ENCODE assay signal across 26 cellular contexts in the genomic region with DNA sequence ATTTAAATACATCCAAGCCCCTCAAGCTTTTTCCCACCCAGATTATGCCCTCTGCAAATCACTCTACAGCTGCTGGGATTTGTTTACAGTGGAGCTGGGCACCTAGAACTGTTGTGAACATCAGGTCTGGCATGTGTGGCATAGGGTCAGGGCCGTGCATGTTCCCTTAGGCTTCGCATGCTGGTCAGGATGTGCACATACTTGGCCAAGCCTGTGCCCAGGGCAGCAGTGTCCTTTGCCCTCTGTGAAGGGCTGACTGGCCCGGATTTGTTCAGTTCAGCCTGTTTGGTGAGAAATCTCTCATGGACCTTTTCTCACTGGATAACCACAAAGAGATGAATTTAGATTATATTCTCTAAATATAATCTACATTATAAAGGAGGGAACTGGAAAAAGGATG.
A peak's percentile ranks its signal among the peaks of the same experiment; 100 is the strongest.
DNase-seq lines count a peak whose midpoint lies in the region; ATAC-seq, FAIRE-seq and TF ChIP-seq lines count a peak whose summit lies in the region.
"Had no signal": no experiment of that assay in that cellular context is flagged by ENCODE, and none has a peak within 500 bp of the region (broad histone marks: within the 10 kb centered on the region; RNA-seq: fewer than 3 reads in every experiment).

No MANE protein-coding gene starts in this region.

- no TSS peak for BruUV-seq in HepG2 (replicated peaks; lab: Mats Ljungman, UMichigan)

- H3K27ac ChIP-seq in right lobe of liver (no peak overlapping the region), HepG2 (ENCODE audit: extremely low read length, insufficient read depth, low read length) (no peak overlapping the region)
- H3K27ac ChIP-seq: BLaER1 had no signal

- intact Hi-C loops in right lobe of liver (cut with DNase I) (no loop called here), HepG2 (cut with micrococcal nuclease; ENCODE audit: unreplicated experiment) (no loop called here)

- FAIRE-seq in HepG2 (lab: Jason Lieb, UNC): no peak
- FAIRE-seq: A204.1, GM12878, GM12892, GM19239 had no signal

- TF ChIP-seq EP300 in HepG2 (IDR thresholded peaks at IDR 0.05; ENCODE audit: low read depth in 2 of 2, low read length in 2 of 2) (no peak), HepG2 (CRISPR knock-in tag; IDR thresholded peaks at IDR 0.05; ENCODE audit: borderline replicate concordance) (no peak)

- POLR2A ChIA-PET in HepG2 (lab: Yijun Ruan, JAX): no interaction called here

- 25% methylated on average over 3 of the region's 3 CpGs for WGBS in right lobe of liver (ENCODE audit: insufficient coverage, low coverage, low lambda C conversion rate, missing lambda C conversion rate)
- WGBS in HepG2 (ENCODE audit: low lambda C conversion rate): 33% methylated on average over 1 of the region's 3 CpGs

- H3K4me2 ChIP-seq in HepG2 (ENCODE audit: low read depth, low read length): no peak overlapping the region
- H3K4me2 ChIP-seq: BLaER1 had no signal

- H3K9me3 ChIP-seq in right lobe of liver (no peaks in the 10 kb centered on the region), HepG2 (ENCODE audit: low read length) (peaks cover 2% of the 10 kb centered on the region; the same call in 1 of the 2 replicates)
- H3K9me3 ChIP-seq: BE2C had no signal

- ATAC-seq in right lobe of liver: peak; percentile 75 to 99 (median 90)
- no peak for ATAC-seq in HepG2
- ATAC-seq in left lobe of liver: peak; percentile 90
- ATAC-seq in GM18505 (IDR thresholded peaks at IDR 0.05; ENCODE audit: unreplicated experiment): no peak
- ATAC-seq: GM12878 had no signal

- CTCF ChIA-PET in HepG2 (lab: Yijun Ruan, JAX; ENCODE audit: low intra/inter-chr PET ratio, low total read pairs): no interaction called here

- no peak for TF ChIP-seq RAD21 in HepG2 (CRISPR knock-in tag; IDR thresholded peaks at IDR 0.05)

- H3K36me3 ChIP-seq in right lobe of liver (no peaks in the 10 kb centered on the region), HepG2 (replicated peaks in 1 of 2; ENCODE audit: control insufficient read depth in 1 of 2, insufficient read depth in 2 of 2, low read length in 2 of 2) (no peaks in the 10 kb centered on the region)
- H3K36me3 ChIP-seq: BE2C, BLaER1 had no signal

- H3K27me3 ChIP-seq in right lobe of liver (no peaks in the 10 kb centered on the region), HepG2 (ENCODE audit: control insufficient read depth in 1 of 2, insufficient read depth in 2 of 2, low read length in 2 of 2) (no peaks in the 10 kb centered on the region)
- H3K27me3 ChIP-seq: BE2C, BLaER1 had no signal

- in situ Hi-C loops in HepG2 (cut with HindIII; ENCODE audit: extremely low pct_ligation_motif_present, low pct_unique_long_range_greater_than_20kb): no loop called here

- H3K4me3 ChIP-seq in right lobe of liver: no peak overlapping the region
- no peak overlapping the region for H3K4me3 ChIP-seq in HepG2 (replicated peaks in 1 of 3; ENCODE audit: insufficient read depth in 1 of 3, low read depth in 2 of 3, low read length in 3 of 3)
- H3K4me3 ChIP-seq: BLaER1, GM12878 had no signal

- TF ChIP-seq CTCF in right lobe of liver (IDR thresholded peaks at IDR 0.05): no peak
- no peak for TF ChIP-seq CTCF in HepG2 (CRISPR knock-in tag; IDR thresholded peaks at IDR 0.05)

- DNase-seq in right lobe of liver (peak in 2 of 3 donors; percentile 22 to 68), HepG2 (ENCODE audit: low spot score) (no peak), left lobe of liver (ENCODE audit: low spot score) (no peak), renal cortical epithelial cell (ENCODE audit: low read depth) (peak; percentile 31), NAMALWA (ENCODE audit: low spot score) (no peak)
- DNase-seq: 8988T; ACHN; BE2C; C1 segment of cervical spinal cord; CD4-positive, alpha-beta memory T cell; CD4-positive, CD25-positive, alpha-beta regulatory T cell; CD8-positive, alpha-beta memory T cell; COR-L47; DMS 273 treated with DMSO at 0.1 percent for 48 hours; DMS153; DMS53; DMS79; DND-41; EL; GDM1 had no signal

- H3K4me1 ChIP-seq in right lobe of liver (no peaks in the 10 kb centered on the region), HepG2 (ENCODE audit: insufficient read depth, low read length) (peaks cover 14% of the 10 kb centered on the region)
- H3K4me1 ChIP-seq: BE2C had no signal

- TF ChIP-seq POLR2A in right lobe of liver (IDR thresholded peaks at IDR 0.05): no peak
- no peak for TF ChIP-seq POLR2A in HepG2 (IDR thresholded peaks at IDR 0.05; ENCODE audit: insufficient read depth in 1 of 2, low read depth in 2 of 2, low read length in 2 of 2)
- TF ChIP-seq POLR2A in GM18505 (IDR thresholded peaks at IDR 0.05; ENCODE audit: borderline replicate concordance, extremely low read depth, insufficient read depth, insufficient read length): no peak

- H4K20me1 ChIP-seq in HepG2 (ENCODE audit: insufficient read depth, low read length): no peaks in the 10 kb centered on the region
- H4K20me1 ChIP-seq: BLaER1 had no signal

- H2AFZ ChIP-seq in HepG2 (ENCODE audit: low read length): no peak overlapping the region

- H3K9ac ChIP-seq in HepG2 (ENCODE audit: insufficient read depth, low read depth, low read length): no peak overlapping the region
- H3K9ac ChIP-seq: BLaER1 had no signal

- H3K79me2 ChIP-seq in HepG2 (ENCODE audit: insufficient read depth, low read length): no peaks in the 10 kb centered on the region

TF ChIP-seq in HepG2, 621 proteins besides CTCF, POLR2A, EP300 and RAD21:
- TF ChIP-seq ZNF253 (CRISPR knock-in tag; IDR thresholded peaks at IDR 0.05; ENCODE audit: borderline replicate concordance) (no peak), BORCS8-MEF2B (CRISPR knock-in tag; IDR thresholded peaks at IDR 0.05) (no peak), ELF4 (CRISPR knock-in tag; IDR thresholded peaks at IDR 0.05; ENCODE audit: borderline replicate concordance) (no peak), XRCC5 (optimal IDR thresholded peaks at IDR 0.05; ENCODE audit: low read length) (no peak), ZNF383 (CRISPR knock-in tag; IDR thresholded peaks at IDR 0.05; ENCODE audit: borderline replicate concordance) (no peak), KDM1A (CRISPR knock-in tag; IDR thresholded peaks at IDR 0.05) (no peak), ERF (CRISPR knock-in tag; IDR thresholded peaks at IDR 0.05) (no peak), ZNF367 (CRISPR knock-in tag; IDR thresholded peaks at IDR 0.05; ENCODE audit: borderline replicate concordance) (no peak), SMYD3 (CRISPR knock-in tag; IDR thresholded peaks at IDR 0.05) (no peak), TBL1XR1 (IDR thresholded peaks at IDR 0.05; ENCODE audit: borderline replicate concordance, low read length, partially characterized antibody) (no peak)
- TF ChIP-seq, protein P1, sequence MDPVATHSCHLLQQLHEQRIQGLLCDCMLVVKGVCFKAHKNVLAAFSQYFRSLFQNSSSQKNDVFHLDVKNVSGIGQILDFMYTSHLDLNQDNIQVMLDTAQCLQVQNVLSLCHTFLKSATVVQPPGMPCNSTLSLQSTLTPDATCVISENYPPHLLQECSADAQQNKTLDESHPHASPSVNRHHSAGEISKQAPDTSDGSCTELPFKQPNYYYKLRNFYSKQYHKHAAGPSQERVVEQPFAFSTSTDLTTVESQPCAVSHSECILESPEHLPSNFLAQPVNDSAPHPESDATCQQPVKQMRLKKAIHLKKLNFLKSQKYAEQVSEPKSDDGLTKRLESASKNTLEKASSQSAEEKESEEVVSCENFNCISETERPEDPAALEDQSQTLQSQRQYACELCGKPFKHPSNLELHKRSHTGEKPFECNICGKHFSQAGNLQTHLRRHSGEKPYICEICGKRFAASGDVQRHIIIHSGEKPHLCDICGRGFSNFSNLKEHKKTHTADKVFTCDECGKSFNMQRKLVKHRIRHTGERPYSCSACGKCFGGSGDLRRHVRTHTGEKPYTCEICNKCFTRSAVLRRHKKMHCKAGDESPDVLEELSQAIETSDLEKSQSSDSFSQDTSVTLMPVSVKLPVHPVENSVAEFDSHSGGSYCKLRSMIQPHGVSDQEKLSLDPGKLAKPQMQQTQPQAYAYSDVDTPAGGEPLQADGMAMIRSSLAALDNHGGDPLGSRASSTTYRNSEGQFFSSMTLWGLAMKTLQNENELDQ (CRISPR knock-in tag; IDR thresholded peaks at IDR 0.05; ENCODE audit: borderline replicate concordance): no peak
- TF ChIP-seq, protein P2, sequence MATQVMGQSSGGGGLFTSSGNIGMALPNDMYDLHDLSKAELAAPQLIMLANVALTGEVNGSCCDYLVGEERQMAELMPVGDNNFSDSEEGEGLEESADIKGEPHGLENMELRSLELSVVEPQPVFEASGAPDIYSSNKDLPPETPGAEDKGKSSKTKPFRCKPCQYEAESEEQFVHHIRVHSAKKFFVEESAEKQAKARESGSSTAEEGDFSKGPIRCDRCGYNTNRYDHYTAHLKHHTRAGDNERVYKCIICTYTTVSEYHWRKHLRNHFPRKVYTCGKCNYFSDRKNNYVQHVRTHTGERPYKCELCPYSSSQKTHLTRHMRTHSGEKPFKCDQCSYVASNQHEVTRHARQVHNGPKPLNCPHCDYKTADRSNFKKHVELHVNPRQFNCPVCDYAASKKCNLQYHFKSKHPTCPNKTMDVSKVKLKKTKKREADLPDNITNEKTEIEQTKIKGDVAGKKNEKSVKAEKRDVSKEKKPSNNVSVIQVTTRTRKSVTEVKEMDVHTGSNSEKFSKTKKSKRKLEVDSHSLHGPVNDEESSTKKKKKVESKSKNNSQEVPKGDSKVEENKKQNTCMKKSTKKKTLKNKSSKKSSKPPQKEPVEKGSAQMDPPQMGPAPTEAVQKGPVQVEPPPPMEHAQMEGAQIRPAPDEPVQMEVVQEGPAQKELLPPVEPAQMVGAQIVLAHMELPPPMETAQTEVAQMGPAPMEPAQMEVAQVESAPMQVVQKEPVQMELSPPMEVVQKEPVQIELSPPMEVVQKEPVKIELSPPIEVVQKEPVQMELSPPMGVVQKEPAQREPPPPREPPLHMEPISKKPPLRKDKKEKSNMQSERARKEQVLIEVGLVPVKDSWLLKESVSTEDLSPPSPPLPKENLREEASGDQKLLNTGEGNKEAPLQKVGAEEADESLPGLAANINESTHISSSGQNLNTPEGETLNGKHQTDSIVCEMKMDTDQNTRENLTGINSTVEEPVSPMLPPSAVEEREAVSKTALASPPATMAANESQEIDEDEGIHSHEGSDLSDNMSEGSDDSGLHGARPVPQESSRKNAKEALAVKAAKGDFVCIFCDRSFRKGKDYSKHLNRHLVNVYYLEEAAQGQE (IDR thresholded peaks at IDR 0.05; ENCODE audit: borderline replicate concordance in 1 of 2, low read depth in 1 of 2, low read length in 2 of 2): no peak

Comparison
In these comparisons a context has a peak if more than half of its experiments do, and no peak if none do; other contexts are left out.
1. ATAC-seq: peak in right lobe of liver (4 of 4) and left lobe of liver (single experiment); none in HepG2 (single experiment) and GM18505 (single experiment).
2. DNase-seq: peak in right lobe of liver (2 of 3) and renal cortical epithelial cell (single experiment); none in HepG2 (single experiment), left lobe of liver (single experiment) and NAMALWA (single experiment).